8 cellular contexts compared by ENCODE assay signal in the genomic region with DNA sequence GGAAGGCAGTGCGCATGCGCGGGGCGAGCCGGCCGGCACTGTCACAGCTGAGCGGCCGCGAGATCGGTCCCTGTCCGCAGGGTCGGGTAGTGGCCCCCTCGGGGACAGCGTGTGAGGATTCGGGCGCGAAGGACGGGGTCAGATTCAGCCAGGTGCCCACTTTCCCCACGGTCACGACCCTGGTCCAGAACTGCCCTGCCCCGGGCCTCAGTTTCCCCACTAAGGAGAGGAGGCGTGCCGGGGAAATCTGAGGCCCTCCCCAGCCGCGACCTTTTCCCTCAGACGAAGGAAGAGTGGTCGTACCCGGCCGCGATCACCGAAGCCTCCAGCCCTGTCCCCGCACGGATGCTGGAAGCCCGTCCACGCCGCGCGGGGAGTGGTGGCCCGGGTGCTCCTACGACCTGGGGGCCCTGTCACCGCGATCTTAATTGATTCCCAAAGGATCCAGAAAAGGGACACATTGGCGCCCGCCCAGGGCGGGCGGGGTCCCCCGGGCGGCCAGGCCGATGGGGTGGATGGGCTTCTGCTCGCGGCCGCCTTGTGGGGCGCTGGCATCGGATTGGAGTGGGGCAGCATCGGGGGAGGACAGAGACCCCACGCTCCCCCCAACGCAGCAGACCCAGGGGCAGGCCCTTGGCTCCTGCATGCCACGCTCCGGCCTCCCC. TPM values are rescaled to one million over a fixed set of nuclear protein-coding genes. Genes with fewer than 3 reads are reported as not detected.
DNase-seq lines count a peak whose midpoint lies in the region; ATAC-seq and TF ChIP-seq lines count a peak whose summit lies in the region.

No MANE protein-coding gene starts in this region.

- peaks cover 0 to 12% (median 7%) of the 10 kb centered on the region in 4 donors for H3K4me1 ChIP-seq in tibial artery

- H3K36me3 ChIP-seq in kidney epithelial cell (ENCODE audit: control insufficient read depth, insufficient read depth, low read length) = no peaks in the 10 kb centered on the region
- no peaks in the 10 kb centered on the region for H3K36me3 ChIP-seq in tibial artery

- no peak for ATAC-seq in activated CD4-positive, alpha-beta T cell treated with anti-CD3 and anti-CD28 coated beads for 36 hours
- no peak for ATAC-seq in GM18517 (IDR thresholded peaks at IDR 0.05; ENCODE audit: unreplicated experiment)

- CTCF ChIA-PET in activated CD4-positive, alpha-beta T cell treated with anti-CD3 and anti-CD28 coated beads for 36 hours (lab: Charles Lee) = interaction anchor here (1.0 kb wide), 1 partner anchor 70 kb away, joined by 7 read pairs; no protein-coding TSS in a partner anchor

- no peak for TF ChIP-seq CTCF in kidney epithelial cell (IDR thresholded peaks at IDR 0.05; ENCODE audit: insufficient read depth, low read length, poor library complexity, severe bottlenecking)
- TF ChIP-seq CTCF in tibial artery (IDR thresholded peaks at IDR 0.05) = no peak

- no peaks in the 10 kb centered on the region for H3K27me3 Mint-ChIP-seq in activated CD4-positive, alpha-beta T cell treated with anti-CD3 and anti-CD28 coated beads for 36 hours

- H3K27me3 ChIP-seq in kidney epithelial cell (ENCODE audit: control insufficient read depth, insufficient read depth, low read length) (no peaks in the 10 kb centered on the region), tibial artery (no peaks in the 10 kb centered on the region)

- H3K36me3 Mint-ChIP-seq in activated CD4-positive, alpha-beta T cell treated with anti-CD3 and anti-CD28 coated beads for 36 hours (ENCODE audit: low read depth) = no peaks in the 10 kb centered on the region

- H3K9me3 Mint-ChIP-seq in activated CD4-positive, alpha-beta T cell treated with anti-CD3 and anti-CD28 coated beads for 36 hours (ENCODE audit: low read depth) = no peaks in the 10 kb centered on the region

- H3K4me3 ChIP-seq in kidney epithelial cell (ENCODE audit: low read depth, low read length) (peak overlapping the region; percentile 62), tibial artery (peak overlapping the region; percentile 63 to 79)

- peaks cover 6% of the 10 kb centered on the region for H3K4me1 Mint-ChIP-seq in activated CD4-positive, alpha-beta T cell treated with anti-CD3 and anti-CD28 coated beads for 36 hours

- H3K4me3 Mint-ChIP-seq in activated CD4-positive, alpha-beta T cell treated with anti-CD3 and anti-CD28 coated beads for 36 hours = peak overlapping the region; percentile 76

- POLR2A ChIA-PET in activated CD4-positive, alpha-beta T cell treated with anti-CD3 and anti-CD28 coated beads for 36 hours (lab: Charles Lee) = no interaction called here

- H3K9me3 ChIP-seq in tibial artery = no peaks in the 10 kb centered on the region

- no peak overlapping the region for H3K27ac Mint-ChIP-seq in activated CD4-positive, alpha-beta T cell treated with anti-CD3 and anti-CD28 coated beads for 36 hours

- peak overlapping the region; percentile 55 for H3K27ac ChIP-seq in angular gyrus (ENCODE audit: low read depth, low read length)
- H3K27ac ChIP-seq in tibial artery = peak overlapping the region; percentile 89 to 93

- intact Hi-C loops in activated CD4-positive, alpha-beta T cell treated with anti-CD3 and anti-CD28 coated beads for 36 hours (cut with DNase I, micrococcal nuclease) = loop anchor here in 1 of 2 experiments (5.0 kb wide), 1 partner anchor 572 kb away; the partner anchor contains the start of gene SLX4
- intact Hi-C loops in tibial artery (cut with DNase I; ENCODE audit: low total_unique reads) = loop anchor here (5.0 to 10.0 kb wide), 2 partner anchors 67 to 199 kb away; partner anchors contain the start of gene ADCY9

- no peak for DNase-seq in activated CD4-positive, alpha-beta T cell treated with anti-CD3 and anti-CD28 coated beads for 36 hours
- DNase-seq in activated CD4-positive, alpha-beta T cell treated with anti-CD3 and anti-CD28 coated beads, Interleukin-2, amount 50 U/mL, for 4 hours = no peak
- DNase-seq in kidney epithelial cell (ENCODE audit: low read depth) (no peak), tibial artery (peak in 1 of 2 donors; percentile 68), NCI-H2029 (lab: John Stamatoyannopoulos, UW) (no peak), NOMO-1 treated with DMSO at 0.1 percent for 48 hours (lab: John Stamatoyannopoulos, UW; ENCODE audit: unreplicated experiment) (no peak)

RNA-seq across cellular contexts. Expression of gene SRL, which starts 57.7 kb away (rescaled TPM):
- not detected for total RNA-seq in activated CD4-positive, alpha-beta T cell treated with anti-CD3 and anti-CD28 coated beads for 36 hours
- total RNA-seq in kidney epithelial cell = not detected in 2 replicates
